In genomic region chr9:103977163-103977562, GRCh38 we compare ENCODE assay signal across 21 cellular contexts.
"Had no signal": no experiment of that assay in that cellular context is flagged by ENCODE, and none has a peak within 500 bp of the region (broad histone marks: within the 10 kb centered on the region; RNA-seq: fewer than 3 reads in every experiment).

No MANE protein-coding gene starts in this region.

- ATAC-seq: natural killer cell; psoas muscle; right cardiac atrium; right lobe of liver; stimulated activated effector memory CD8-positive, alpha-beta T cell treated with anti-CD3 and anti-CD28 coated beads, Interleukin-12 subunit alpha, Interleukin-12 subunit beta, amount 100 ng/mL, for 72 hours; stimulated activated naive B cell treated with anti-CD40 and anti-IgM and Interleukin-4, amounts not matched to agents 10 μg/mL and 1 μg/mL and 100 μg/mL, for 72 hours; upper lobe of right lung had no signal

- DNase-seq: natural killer cell; occipital lobe; ovary; posterior cingulate gyrus; psoas muscle; right cardiac atrium; right lobe of liver; sigmoid colon; small intestine; stimulated activated CD4-positive, alpha-beta T cell treated with anti-CD3 and anti-CD28 coated beads, Interleukin-15, amount 100 ng/mL, for 24 hours; stimulated activated CD4-positive, alpha-beta T cell treated with anti-CD3 and anti-CD28 coated beads, Interleukin-2, amount 100 ng/mL, for 24 hours; stimulated activated CD4-positive, alpha-beta T cell treated with anti-CD3 and anti-CD28 coated beads, Interleukin-2, amount 100 ng/mL, for 48 hours; stimulated activated CD4-positive, alpha-beta T cell treated with anti-CD3 and anti-CD28 coated beads, Interleukin-4, amount 100 ng/mL, for 24 hours; stimulated activated naive B cell treated with anti-CD40 and anti-IgM and Interleukin-4, amounts not matched to agents 10 μg/mL and 1 μg/mL and 100 μg/mL, for 72 hours; stimulated activated naive CD4-positive, alpha-beta T cell treated with Interleukin-2 at 50 U/mL for 16 hours; stomach; tibial artery; transverse colon; upper lobe of right lung; uterus had no signal
